In genomic region chr10:76721891-76722505, GRCh38 we compare ENCODE assay signal across 27 cellular contexts.
"Had no signal": no experiment of that assay in that cellular context is flagged by ENCODE, and none has a peak within 500 bp of the region (broad histone marks: within the 10 kb centered on the region; RNA-seq: fewer than 3 reads in every experiment).

No MANE protein-coding gene starts in this region.

- ATAC-seq: activated CD4-positive, alpha-beta T cell treated with anti-CD3 and anti-CD28 coated beads for 36 hours; activated CD8-positive, alpha-beta memory T cell treated with anti-CD3 and anti-CD28 coated beads, Interleukin-2, amount 10 ng/mL, durations not matched to agents 7 days and 5 days; activated CD8-positive, alpha-beta T cell treated with anti-CD3 and anti-CD28 coated beads, Interleukin-2, amount 10 ng/mL, durations not matched to agents 7 days and 5 days; activated naive CD8-positive, alpha-beta T cell treated with anti-CD3 and anti-CD28 coated beads, Interleukin-2, amount 50 U/mL, for 24 hours; body of pancreas; effector memory CD8-positive, alpha-beta T cell; foreskin keratinocyte; gastroesophageal sphincter had no signal

- H3K4me3 ChIP-seq: ascending aorta, body of pancreas, esophagus muscularis mucosa, gastroesophageal sphincter had no signal

- H3K27me3 ChIP-seq: ascending aorta, body of pancreas, esophagus muscularis mucosa, gastroesophageal sphincter had no signal

- H3K9me3 ChIP-seq: ascending aorta, body of pancreas, esophagus muscularis mucosa, gastroesophageal sphincter had no signal

- DNase-seq: activated CD4-positive, alpha-beta memory T cell treated with anti-CD3 and anti-CD28 coated beads for 36 hours; activated CD4-positive, alpha-beta T cell treated with anti-CD3 and anti-CD28 coated beads for 36 hours; activated CD4-positive, alpha-beta T cell treated with anti-CD3 and anti-CD28 coated beads, Interleukin-2, amount 10 ng/mL, durations not matched to agents 24 days and 14 days; activated CD4-positive, CD25-positive, alpha-beta regulatory T cell; activated CD4-positive, CD25-positive, alpha-beta regulatory T cell treated with anti-CD3 and anti-CD28 coated beads, Interleukin-2, amount 50 U/mL, for 72 hours; activated CD8-positive, alpha-beta memory T cell treated with anti-CD3 and anti-CD28 coated beads, Interleukin-2, amount 10 ng/mL, durations not matched to agents 7 days and 5 days; activated CD8-positive, alpha-beta memory T cell treated with anti-CD3 and anti-CD28 coated beads, Interleukin-2, amount 50 U/mL, for 4 hours; activated CD8-positive, alpha-beta T cell treated with anti-CD3 and anti-CD28 coated beads, Interleukin-2, amount 10 ng/mL, durations not matched to agents 7 days and 5 days; activated effector memory CD4-positive, alpha-beta T cell treated with anti-CD3 and anti-CD28 coated beads, Interleukin-2, amount 50 U/mL, for 16 hours; activated naive CD4-positive, alpha-beta T cell treated with anti-CD3 and anti-CD28 coated beads for 36 hours; activated naive CD8-positive, alpha-beta T cell treated with anti-CD3 and anti-CD28 coated beads for 36 hours; activated naive CD8-positive, alpha-beta T cell treated with anti-CD3 and anti-CD28 coated beads, Interleukin-2, amount 50 U/mL, for 24 hours; activated T-cell treated with anti-CD3 and anti-CD28 coated beads, Interleukin-2, amount 50 U/mL, for 1 hour; activated T-cell treated with anti-CD3 and anti-CD28 coated beads, Interleukin-2, amount 50 U/mL, for 48 hours; body of pancreas; caudate nucleus; cortex of kidney; dermis blood vessel endothelial cell; effector CD4-positive, alpha-beta T cell; effector memory CD8-positive, alpha-beta T cell; erythroblast; foreskin keratinocyte; head of caudate nucleus; T-helper 2 cell had no signal

- H3K27ac ChIP-seq: ascending aorta, body of pancreas, esophagus muscularis mucosa, foreskin keratinocyte, gastroesophageal sphincter had no signal

- H3K36me3 ChIP-seq: ascending aorta, esophagus muscularis mucosa, gastroesophageal sphincter had no signal

- H3K4me1 ChIP-seq: body of pancreas, esophagus muscularis mucosa, foreskin keratinocyte, gastroesophageal sphincter had no signal
